ENCODE assay signal across 9 cellular contexts in genomic region chr12:116547955-116548471, GRCh38. TPM values are rescaled to one million over a fixed set of nuclear protein-coding genes. Genes with fewer than 3 reads are reported as not detected.
DNase-seq lines count a peak whose midpoint lies in the region; ATAC-seq and TF ChIP-seq lines count a peak whose summit lies in the region.
"Had no signal": no experiment of that assay in that cellular context is flagged by ENCODE, and none has a peak within 500 bp of the region (broad histone marks: within the 10 kb centered on the region; RNA-seq: fewer than 3 reads in every experiment).

No MANE protein-coding gene starts in this region.

- no peak overlapping the region for H3K27ac Mint-ChIP-seq in stimulated activated naive CD8-positive, alpha-beta T cell treated with anti-CD3 and anti-CD28 coated beads, Interleukin-15, amount 100 ng/mL, for 72 hours
- H3K27ac Mint-ChIP-seq: T-cell had no signal

- H3K9ac ChIP-seq in adipocyte (ENCODE audit: low read length): no peak overlapping the region

- H3K27me3 Mint-ChIP-seq in stimulated activated naive CD8-positive, alpha-beta T cell treated with anti-CD3 and anti-CD28 coated beads, Interleukin-15, amount 100 ng/mL, for 72 hours: peaks cover 5% of the 10 kb centered on the region
- H3K27me3 Mint-ChIP-seq: T-cell had no signal

- TF ChIP-seq CTCF in left ventricle myocardium inferior (IDR thresholded peaks at IDR 0.05; ENCODE audit: borderline replicate concordance) (no peak), stomach (IDR thresholded peaks at IDR 0.05) (no peak)

- ATAC-seq in Right ventricle myocardium superior (ENCODE audit: poor library complexity) (peak; percentile 55), HG03442 (IDR thresholded peaks at IDR 0.05; ENCODE audit: unreplicated experiment) (peak; percentile 72)
- peak; percentile 57 for ATAC-seq in stimulated activated naive CD8-positive, alpha-beta T cell treated with anti-CD3 and anti-CD28 coated beads, Interleukin-15, amount 100 ng/mL, for 72 hours
- ATAC-seq: T-cell had no signal

- no peaks in the 10 kb centered on the region for H3K9me3 Mint-ChIP-seq in stimulated activated naive CD8-positive, alpha-beta T cell treated with anti-CD3 and anti-CD28 coated beads, Interleukin-15, amount 100 ng/mL, for 72 hours
- H3K9me3 Mint-ChIP-seq: T-cell had no signal

- peaks cover 7% of the 10 kb centered on the region for H3K4me1 Mint-ChIP-seq in stimulated activated naive CD8-positive, alpha-beta T cell treated with anti-CD3 and anti-CD28 coated beads, Interleukin-15, amount 100 ng/mL, for 72 hours

- H3K36me3 ChIP-seq in left ventricle myocardium inferior (no peaks in the 10 kb centered on the region), adipocyte (ENCODE audit: control insufficient read depth, insufficient read depth, low read length, severe bottlenecking) (no peaks in the 10 kb centered on the region), stomach (no peaks in the 10 kb centered on the region)

- WGBS in stomach, 5 donors: 41 to 70% (median 55%) methylated on average over 10 of the region's 10 CpGs

- H3K27ac ChIP-seq in left ventricle myocardium inferior (replicated peaks) (no peak overlapping the region), stomach (no peak overlapping the region)

- H3K4me1 ChIP-seq in left ventricle myocardium inferior: peaks cover 19% of the 10 kb centered on the region
- H3K4me1 ChIP-seq in adipocyte (ENCODE audit: control insufficient read depth, insufficient read depth, low read length): peaks cover 28% of the 10 kb centered on the region
- H3K4me1 ChIP-seq in stomach: peaks cover 0 to 23% (median 8%) of the 10 kb centered on the region in 4 donors

- no peak for TF ChIP-seq EP300 in stomach (IDR thresholded peaks at IDR 0.05)

- H3K9me3 ChIP-seq in left ventricle myocardium inferior (replicated peaks) (no peaks in the 10 kb centered on the region), adipocyte (ENCODE audit: control insufficient read depth, low read length) (no peaks in the 10 kb centered on the region), stomach (no peaks in the 10 kb centered on the region)

- no peak for DNase-seq in Right ventricle myocardium superior
- DNase-seq in left ventricle myocardium inferior: no peak
- peak; percentile 58 for DNase-seq in adipocyte (ENCODE audit: low read depth)
- DNase-seq in stimulated activated naive CD8-positive, alpha-beta T cell treated with anti-CD3 and anti-CD28 coated beads, Interleukin-15, amount 100 ng/mL, for 72 hours: no peak
- no peak for DNase-seq in G401 (ENCODE audit: low spot score)
- DNase-seq in stomach: no peak
- DNase-seq in SW 1271 (lab: John Stamatoyannopoulos, UW): no peak

- peaks cover 6% of the 10 kb centered on the region for H3K27me3 ChIP-seq in left ventricle myocardium inferior (ENCODE audit: low read depth)
- no peaks in the 10 kb centered on the region for H3K27me3 ChIP-seq in adipocyte (replicated peaks; ENCODE audit: control insufficient read depth, insufficient read depth, low read length)
- H3K27me3 ChIP-seq in stomach: no peaks in the 10 kb centered on the region

- H3K4me3 Mint-ChIP-seq in stimulated activated naive CD8-positive, alpha-beta T cell treated with anti-CD3 and anti-CD28 coated beads, Interleukin-15, amount 100 ng/mL, for 72 hours: no peak overlapping the region
- H3K4me3 Mint-ChIP-seq: T-cell had no signal

- TF ChIP-seq POLR2A in stomach (IDR thresholded peaks at IDR 0.05): no peak

- in situ Hi-C loops in G401 (cut with HindIII; ENCODE audit: low sequenced_read_pairs): no loop called here

- intact Hi-C loops in Right ventricle myocardium superior (cut with DNase I) (no loop called here), left ventricle myocardium inferior (cut with micrococcal nuclease) (no loop called here), stomach (cut with DNase I; ENCODE audit: low total_unique reads) (no loop called here)

- H3K4me3 ChIP-seq in left ventricle myocardium inferior (no peak overlapping the region), adipocyte (ENCODE audit: low read length) (no peak overlapping the region), stomach (no peak overlapping the region)

RNA-seq across cellular contexts. Expression of gene MAP1LC3B2, which starts 11.2 kb away (rescaled TPM):
- total RNA-seq in Right ventricle myocardium superior: 4.1 TPM
- total RNA-seq in left ventricle myocardium inferior: 2.9 TPM
- total RNA-seq in G401 (2014; rRNA removed; shearing (Covaris generic)): 0.34 TPM in 1 of 2 replicates, not detected in the other
- 10 to 100 TPM in 1 of 5 donors, 1 to 10 TPM in 3, not detected in 1; 1.3 to 16.9 (median 3.4) TPM for total RNA-seq in stomach
- polyA plus RNA-seq in stomach: 1 to 10 TPM in 2 of 3 donors, not detected in 1; 1.9 to 2.4 TPM
